9 cellular contexts compared by ENCODE assay signal in the genomic region with DNA sequence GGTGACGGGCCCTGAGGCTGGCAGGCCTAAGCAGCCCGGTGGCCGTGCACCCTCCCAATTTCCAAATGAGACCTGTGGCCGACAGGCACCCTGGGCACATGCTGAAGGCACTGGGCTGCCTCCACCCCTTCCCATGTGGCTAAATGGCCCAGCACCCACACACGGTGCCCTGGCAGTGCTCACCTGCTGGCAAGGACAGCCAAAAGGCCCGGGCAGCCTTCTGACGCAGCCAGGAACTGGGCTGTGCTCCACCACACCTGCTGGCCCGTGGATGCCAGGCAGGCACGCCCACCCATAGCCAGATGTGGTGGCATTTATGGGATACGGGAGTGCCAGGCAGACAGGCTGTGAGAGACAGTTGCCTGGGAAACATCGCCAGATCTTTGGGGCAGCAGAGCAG. TPM values are rescaled to one million over a fixed set of nuclear protein-coding genes. Genes with fewer than 3 reads are reported as not detected.
A peak's percentile ranks its signal among the peaks of the same experiment; 100 is the strongest.
DNase-seq lines count a peak whose midpoint lies in the region; ATAC-seq, FAIRE-seq and TF ChIP-seq lines count a peak whose summit lies in the region.
"Had no signal": no experiment of that assay in that cellular context is flagged by ENCODE, and none has a peak within 500 bp of the region (broad histone marks: within the 10 kb centered on the region; RNA-seq: fewer than 3 reads in every experiment).

No MANE protein-coding gene starts in this region.

- peak overlapping the region; percentile 50 for H3K4me3 ChIP-seq in MG63
- H3K4me3 ChIP-seq in kidney (ENCODE audit: low read length in 2 of 2), result no peak overlapping the region
- H3K4me3 ChIP-seq in foreskin fibroblast (ENCODE audit: low read depth in 1 of 2, low read length in 2 of 2), result no peak overlapping the region

- intact Hi-C loops in kidney (cut with DNase I), result loop anchor here (5.0 kb wide), 1 partner anchor 184 kb away; no protein-coding TSS in a partner anchor

- no peaks in the 10 kb centered on the region for H3K27me3 Mint-ChIP-seq in activated naive CD8-positive, alpha-beta T cell treated with anti-CD3 and anti-CD28 coated beads for 36 hours
- H3K27me3 Mint-ChIP-seq in stimulated activated naive B cell treated with anti-CD40 and anti-IgM and Interleukin-4, amounts not matched to agents 10 μg/mL and 1 μg/mL and 100 μg/mL, for 72 hours, result no peaks in the 10 kb centered on the region

- ATAC-seq in stimulated activated naive B cell treated with anti-CD40 and anti-IgM and Interleukin-4, amounts not matched to agents 10 μg/mL and 1 μg/mL and 100 μg/mL, for 72 hours (replicated peaks), result no peak
- ATAC-seq in HG03432 (IDR thresholded peaks at IDR 0.05; ENCODE audit: unreplicated experiment), result no peak

- DNase-seq in MG63 (no peak), kidney (peak; percentile 88), NCI-H187 treated with DMSO at 0.1 percent for 48 hours (lab: John Stamatoyannopoulos, UW) (no peak), mesenteric fat pad (ENCODE audit: low spot score) (no peak), foreskin fibroblast (no peak)
- DNase-seq in activated naive CD8-positive, alpha-beta T cell treated with anti-CD3 and anti-CD28 coated beads for 36 hours, result no peak
- no peak for DNase-seq in stimulated activated naive B cell treated with anti-CD40 and anti-IgM and Interleukin-4, amounts not matched to agents 10 μg/mL and 1 μg/mL and 100 μg/mL, for 72 hours

- H3K4me1 ChIP-seq in kidney (ENCODE audit: control insufficient read depth in 1 of 2, insufficient read depth in 1 of 2, low read depth in 1 of 2, low read length in 2 of 2), result peaks cover 4 to 22% of the 10 kb centered on the region in 2 donors

- no peaks in the 10 kb centered on the region for H3K27me3 ChIP-seq in MG63

- peak overlapping the region; percentile 90 for H3K4me3 Mint-ChIP-seq in activated naive CD8-positive, alpha-beta T cell treated with anti-CD3 and anti-CD28 coated beads for 36 hours
- H3K4me3 Mint-ChIP-seq in stimulated activated naive B cell treated with anti-CD40 and anti-IgM and Interleukin-4, amounts not matched to agents 10 μg/mL and 1 μg/mL and 100 μg/mL, for 72 hours, result peak overlapping the region; percentile 86 to 88

- H3K4me1 Mint-ChIP-seq in activated naive CD8-positive, alpha-beta T cell treated with anti-CD3 and anti-CD28 coated beads for 36 hours, result peaks cover 19% of the 10 kb centered on the region
- H3K4me1 Mint-ChIP-seq in stimulated activated naive B cell treated with anti-CD40 and anti-IgM and Interleukin-4, amounts not matched to agents 10 μg/mL and 1 μg/mL and 100 μg/mL, for 72 hours, result peaks cover 24 to 63% of the 10 kb centered on the region in 2 donors

- H3K27ac Mint-ChIP-seq in activated naive CD8-positive, alpha-beta T cell treated with anti-CD3 and anti-CD28 coated beads for 36 hours, result peak overlapping the region; percentile 76
- H3K27ac Mint-ChIP-seq in stimulated activated naive B cell treated with anti-CD40 and anti-IgM and Interleukin-4, amounts not matched to agents 10 μg/mL and 1 μg/mL and 100 μg/mL, for 72 hours, result peak overlapping the region; percentile 94

- H3K9me3 ChIP-seq in MG63, result no peaks in the 10 kb centered on the region
- H3K9me3 ChIP-seq in kidney (ENCODE audit: control insufficient read depth in 1 of 2, low read length in 2 of 2), result no peaks in the 10 kb centered on the region
- H3K9me3 ChIP-seq: neutrophil had no signal

- peak overlapping the region; percentile 68 to 71 for H3K27ac ChIP-seq in kidney (ENCODE audit: low read depth in 2 of 2, low read length in 2 of 2)
- H3K27ac ChIP-seq: neutrophil had no signal

- TF ChIP-seq CTCF in kidney (IDR thresholded peaks at IDR 0.05; ENCODE audit: borderline replicate concordance, extremely low read depth, insufficient read depth) (no peak), foreskin fibroblast (IDR thresholded peaks at IDR 0.05; ENCODE audit: low read depth, low read length) (no peak)

- H3K36me3 Mint-ChIP-seq in activated naive CD8-positive, alpha-beta T cell treated with anti-CD3 and anti-CD28 coated beads for 36 hours, result no peaks in the 10 kb centered on the region
- H3K36me3 Mint-ChIP-seq in stimulated activated naive B cell treated with anti-CD40 and anti-IgM and Interleukin-4, amounts not matched to agents 10 μg/mL and 1 μg/mL and 100 μg/mL, for 72 hours, result no peaks in the 10 kb centered on the region

- FAIRE-seq in kidney (lab: Jason Lieb, UNC), result no peak

- H3K36me3 ChIP-seq in MG63, result no peaks in the 10 kb centered on the region
- no peaks in the 10 kb centered on the region for H3K36me3 ChIP-seq in kidney (ENCODE audit: control insufficient read depth in 1 of 2, insufficient read depth in 2 of 2, low read length in 2 of 2)
- H3K36me3 ChIP-seq: neutrophil had no signal

- no peaks in the 10 kb centered on the region for H3K9me3 Mint-ChIP-seq in activated naive CD8-positive, alpha-beta T cell treated with anti-CD3 and anti-CD28 coated beads for 36 hours
- H3K9me3 Mint-ChIP-seq in stimulated activated naive B cell treated with anti-CD40 and anti-IgM and Interleukin-4, amounts not matched to agents 10 μg/mL and 1 μg/mL and 100 μg/mL, for 72 hours, result no peaks in the 10 kb centered on the region

- H3K9ac ChIP-seq in kidney (ENCODE audit: low read length in 2 of 2), result peak overlapping the region in 1 of 2 donors; percentile 55

RNA-seq across cellular contexts. Expression of a gene that starts 4.0 kb away (rescaled TPM):
- 30.4 and 75.0 TPM in 2 replicates for total RNA-seq in MG63 (2014; rRNA removed; shearing (Covaris generic); ENCODE audit: low replicate concordance)
- total RNA-seq in activated naive CD8-positive, alpha-beta T cell treated with anti-CD3 and anti-CD28 coated beads for 36 hours, result 10 to 100 TPM; 69.3 to 71.4 TPM
- total RNA-seq in kidney (69.0 TPM), mesenteric fat pad (42.6 TPM)
- polyA plus RNA-seq in kidney (ENCODE audit: insufficient read depth, low read depth, low replicate concordance), result 109 TPM

RNA-seq across cellular contexts. Expression of a gene that starts 29.5 kb away (rescaled TPM):
- total RNA-seq in MG63 (2014; rRNA removed; shearing (Covaris generic); ENCODE audit: low replicate concordance), result 7.7 and 9.2 TPM in 2 replicates
- 10 to 100 TPM; 25.4 to 27.3 TPM for total RNA-seq in activated naive CD8-positive, alpha-beta T cell treated with anti-CD3 and anti-CD28 coated beads for 36 hours
- total RNA-seq in kidney, result 78.6 TPM
- polyA plus RNA-seq in kidney (ENCODE audit: insufficient read depth, low read depth, low replicate concordance), result 9.2 TPM
- 101 TPM for total RNA-seq in mesenteric fat pad
